1 cellular context compared by ENCODE assay signal in genomic region chr16:78045865-78046581, GRCh38.
TF ChIP-seq lines count a peak whose summit lies in the region.

No MANE protein-coding gene starts in this region.

TF ChIP-seq in endothelial cell of umbilical vein, 7 proteins besides CTCF, POLR2A, EP300 and RAD21 (continued from another document):
- TF ChIP-seq JUN (IDR thresholded peaks at IDR 0.05; ENCODE audit: borderline replicate concordance, insufficient read depth, insufficient read length, low read depth): no peak
- TF ChIP-seq EZH2 (IDR thresholded peaks at IDR 0.05; ENCODE audit: borderline replicate concordance, low read depth, low read length, severe bottlenecking): no peak
- no peak for TF ChIP-seq GATA2 (IDR thresholded peaks at IDR 0.05; ENCODE audit: insufficient read depth, insufficient read length, low read depth, low read length)
- TF ChIP-seq, protein P1, sequence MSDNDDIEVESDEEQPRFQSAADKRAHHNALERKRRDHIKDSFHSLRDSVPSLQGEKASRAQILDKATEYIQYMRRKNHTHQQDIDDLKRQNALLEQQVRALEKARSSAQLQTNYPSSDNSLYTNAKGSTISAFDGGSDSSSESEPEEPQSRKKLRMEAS (IDR thresholded peaks at IDR 0.05; ENCODE audit: insufficient read depth, insufficient read length): no peak
- no peak for TF ChIP-seq MYC (IDR thresholded peaks at IDR 0.05; ENCODE audit: low read depth, low read length)
- no peak for TF ChIP-seq POLR2AphosphoS5 (IDR thresholded peaks at IDR 0.05; ENCODE audit: insufficient read depth, low read depth, low read length)
